In genomic region chr4:82360298-82361177, GRCh38 we compare ENCODE assay signal across 8 cellular contexts. TPM values are rescaled to one million over a fixed set of nuclear protein-coding genes. Genes with fewer than 3 reads are reported as not detected.
A peak's percentile ranks its signal among the peaks of the same experiment; 100 is the strongest.
DNase-seq lines count a peak whose midpoint lies in the region; ATAC-seq and TF ChIP-seq lines count a peak whose summit lies in the region.

No MANE protein-coding gene starts in this region.

- WGBS in spleen, 5 donors, result 87 to 91% (median 89%) methylated on average over 4 of the region's 4 CpGs

- no peak overlapping the region for H3K4me2 ChIP-seq in KMS-11

- H3K36me3 ChIP-seq in KMS-11 (ENCODE audit: insufficient read depth) (peaks cover 24% of the 10 kb centered on the region; the same call in 1 of the 2 replicates), spleen (peaks cover 0 to 40% (median 26%) of the 10 kb centered on the region in 6 donors)

- H2AFZ ChIP-seq in KMS-11 (ENCODE audit: low read depth), result no peak overlapping the region

- H3K27me3 ChIP-seq in KMS-11 (ENCODE audit: insufficient read depth, low read depth) (no peaks in the 10 kb centered on the region), spleen (replicated peaks in 1 of 7) (no peaks in the 10 kb centered on the region)

- peaks cover 98% of the 10 kb centered on the region for H4K20me1 ChIP-seq in KMS-11 (ENCODE audit: insufficient read depth)

- peak overlapping the region; percentile 47 for H3K4me3 Mint-ChIP-seq in activated naive CD8-positive, alpha-beta T cell treated with anti-CD3 and anti-CD28 coated beads for 36 hours

- TF ChIP-seq CTCF in KMS-11 (conservative IDR thresholded peaks at IDR 0.05; ENCODE audit: low read depth, low read length) (peak; percentile 61), spleen (IDR thresholded peaks at IDR 0.05 in 8 of 11, conservative IDR thresholded peaks at IDR 0.05 in 3 of 11) (peak in 10 of 11 experiments; percentile 27 to 76 (median 67))

- intact Hi-C loops in left ventricle myocardium superior (cut with micrococcal nuclease), result no loop called here
- intact Hi-C loops in spleen (cut with DNase I; ENCODE audit: low total_unique reads), result no loop called here

- no peak overlapping the region for H3K9ac ChIP-seq in KMS-11

- peak; percentile 76 for ATAC-seq in left ventricle myocardium superior
- ATAC-seq in GM21737 (IDR thresholded peaks at IDR 0.05; ENCODE audit: unreplicated experiment), result no peak

- H3K27me3 Mint-ChIP-seq in activated naive CD8-positive, alpha-beta T cell treated with anti-CD3 and anti-CD28 coated beads for 36 hours, result no peaks in the 10 kb centered on the region

- H3K4me1 Mint-ChIP-seq in activated naive CD8-positive, alpha-beta T cell treated with anti-CD3 and anti-CD28 coated beads for 36 hours, result peaks cover 75% of the 10 kb centered on the region

- H3K4me3 ChIP-seq in KMS-11 (IDR thresholded peaks at IDR 0.05; ENCODE audit: insufficient read depth, low read depth, low read length) (no peak overlapping the region), spleen (no peak overlapping the region)

- TF ChIP-seq POLR2A in spleen (IDR thresholded peaks at IDR 0.05), result no peak

- no peak overlapping the region for H3K27ac ChIP-seq in KMS-11
- peak overlapping the region in 6 of 8 donors; percentile 2 to 69 (median 26) for H3K27ac ChIP-seq in spleen

- H3K9me3 Mint-ChIP-seq in activated naive CD8-positive, alpha-beta T cell treated with anti-CD3 and anti-CD28 coated beads for 36 hours, result no peaks in the 10 kb centered on the region

- peak overlapping the region; percentile 66 for H3K27ac Mint-ChIP-seq in activated naive CD8-positive, alpha-beta T cell treated with anti-CD3 and anti-CD28 coated beads for 36 hours

- H3K36me3 Mint-ChIP-seq in activated naive CD8-positive, alpha-beta T cell treated with anti-CD3 and anti-CD28 coated beads for 36 hours, result peaks cover 47% of the 10 kb centered on the region

- H3K9me3 ChIP-seq in spleen, result no peaks in the 10 kb centered on the region

- DNase-seq in DMS 273 (lab: John Stamatoyannopoulos, UW; ENCODE audit: unreplicated experiment), result peak; percentile 48
- no peak for DNase-seq in DMS 273 treated with DMSO at 0.1 percent for 48 hours (lab: John Stamatoyannopoulos, UW)
- DNase-seq in activated naive CD8-positive, alpha-beta T cell treated with anti-CD3 and anti-CD28 coated beads for 36 hours, result no peak
- DNase-seq in left ventricle myocardium superior, result no peak
- DNase-seq in spleen, result no peak
- no peak for DNase-seq in stimulated activated CD4-positive, alpha-beta T cell treated with anti-CD3 and anti-CD28 coated beads, Interleukin-15, amount 100 ng/mL, for 24 hours

- peaks cover 99% of the 10 kb centered on the region for H3K79me2 ChIP-seq in KMS-11 (ENCODE audit: insufficient read depth, low read depth)

- H3K4me1 ChIP-seq in KMS-11 (ENCODE audit: low read depth, poor library complexity, severe bottlenecking) (peaks cover 85% of the 10 kb centered on the region), spleen (peaks cover 63 to 100% (median 94%) of the 10 kb centered on the region in 6 donors)

RNA-seq across cellular contexts. Expression of gene HNRNPD, which starts 13.3 kb away (rescaled TPM):
- 100 to 1,000 TPM; 495 to 535 TPM for total RNA-seq in activated naive CD8-positive, alpha-beta T cell treated with anti-CD3 and anti-CD28 coated beads for 36 hours
- total RNA-seq in left ventricle myocardium superior (113 TPM), spleen (100 to 1,000 TPM; 135 to 208 (median 192) TPM)
- 100 to 1,000 TPM; 164 to 200 (median 174) TPM for polyA plus RNA-seq in spleen
